Comparison of ENCODE assay signal across 7 cellular contexts in genomic region chr1:231130509-231130908, GRCh38. TPM values are rescaled to one million over a fixed set of nuclear protein-coding genes. Genes with fewer than 3 reads are reported as not detected.
"Had no signal": no experiment of that assay in that cellular context is flagged by ENCODE, and none has a peak within 500 bp of the region (broad histone marks: within the 10 kb centered on the region; RNA-seq: fewer than 3 reads in every experiment).

No MANE protein-coding gene starts in this region.

- H3K27ac Mint-ChIP-seq: GM23338, H9, IgD-negative memory B cell had no signal

- ATAC-seq: GM23338 had no signal

- H3K4me2 ChIP-seq: GM23338 had no signal

- FAIRE-seq: H1, H54, HTR-8/SVneo had no signal

- H3K4me1 Mint-ChIP-seq: GM23338, H9, IgD-negative memory B cell had no signal

- H2AFZ ChIP-seq: GM23338 had no signal

- H3K4me3 ChIP-seq: GM23338 had no signal

- H3K4me3 Mint-ChIP-seq: GM23338, H9, IgD-negative memory B cell had no signal

- H3K36me3 Mint-ChIP-seq: IgD-negative memory B cell had no signal

- H3K27me3 Mint-ChIP-seq: IgD-negative memory B cell had no signal

- DNase-seq: H9, HCEC 1CT had no signal

RNA-seq across cellular contexts. Expression of gene TRIM67, which starts 31.3 kb away (rescaled TPM):
- total RNA-seq: H1, H9 had no signal
- polyA plus RNA-seq: GM23338, IgD-negative memory B cell had no signal
